ENCODE assay signal across 1 cellular context in genomic region chr13:51297556-51297955, GRCh38.
TF ChIP-seq lines count a peak whose summit lies in the region.

No MANE protein-coding gene starts in this region.

TF ChIP-seq in neural cell, 6 proteins besides CTCF, POLR2A, EP300 and RAD21 (continued from another document):
- TF ChIP-seq REST (IDR thresholded peaks at IDR 0.05; ENCODE audit: borderline replicate concordance) (no peak), EZH2 (IDR thresholded peaks at IDR 0.05; ENCODE audit: borderline replicate concordance, insufficient read depth, low read length, poor library complexity, severe bottlenecking) (no peak), TAF1 (IDR thresholded peaks at IDR 0.05; ENCODE audit: low read depth) (no peak)
